In the genomic region with DNA sequence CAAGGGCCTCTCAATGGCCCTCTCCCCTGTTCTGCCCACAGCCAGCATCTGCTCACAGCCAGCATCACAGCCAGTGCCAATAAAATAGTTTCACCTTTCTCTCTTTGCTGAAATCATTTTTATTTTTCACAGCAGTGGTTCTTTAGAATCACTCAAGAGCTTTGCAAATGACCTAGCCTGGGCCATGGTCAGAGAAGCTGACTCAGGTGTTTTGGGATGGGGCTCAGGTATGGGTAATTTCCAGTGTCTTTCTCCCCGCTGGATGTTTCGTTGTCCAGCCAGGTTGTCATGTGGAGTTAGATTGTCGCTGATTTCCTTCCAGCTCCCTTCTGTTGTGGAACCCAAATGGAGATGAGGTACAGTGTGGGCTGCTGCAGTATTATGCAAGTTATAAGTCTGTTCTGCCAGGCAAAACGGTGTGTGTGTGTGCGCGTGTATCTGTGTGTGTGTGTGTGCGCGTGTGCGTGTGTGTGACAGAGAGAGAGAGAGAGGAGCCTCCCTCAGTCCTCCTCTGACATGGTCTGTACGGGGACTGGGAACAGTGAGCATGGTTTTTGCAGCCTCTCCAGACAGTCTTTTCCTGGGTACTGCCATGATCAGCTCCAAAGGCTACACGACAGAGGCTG, we compare ENCODE assay signal across 25 cellular contexts. TPM values are rescaled to one million over a fixed set of nuclear protein-coding genes. Genes with fewer than 3 reads are reported as not detected.
DNase-seq lines count a peak whose midpoint lies in the region; ATAC-seq and TF ChIP-seq lines count a peak whose summit lies in the region.
"Had no signal": no experiment of that assay in that cellular context is flagged by ENCODE, and none has a peak within 500 bp of the region (broad histone marks: within the 10 kb centered on the region; RNA-seq: fewer than 3 reads in every experiment).

No MANE protein-coding gene starts in this region.

- WGBS in IMR-90 (ENCODE audit: extremely low coverage in 2 of 2, insufficient read length in 1 of 2), 2 experiments: 83% methylated on average over 1 of the region's 11 CpGs; no CpG with 5 or more reads in 1 of the 2 experiments
- WGBS in endodermal cell (ENCODE audit: insufficient coverage in 1 of 2, insufficient read length in 1 of 2), 2 experiments: 92 to 96% methylated on average over 4 to 11 of the region's 11 CpGs

- CTCF ChIA-PET in IMR-90 (lab: Yijun Ruan, JAX) (no interaction called here), OCI-LY7 (lab: Charles Lee; ENCODE audit: unreplicated experiment) (no interaction called here)

- peaks cover 7% of the 10 kb centered on the region in 2 experiments; a peak in 2 of 4 replicates for H3K79me1 ChIP-seq in IMR-90 (ENCODE audit: low read depth in 1 of 2, low read length in 2 of 2)

- no peak for ATAC-seq in IMR-90 (ENCODE audit: low read depth)
- no peak for ATAC-seq in HG02763 (IDR thresholded peaks at IDR 0.05; ENCODE audit: unreplicated experiment)
- ATAC-seq: T-cell had no signal

- H3K23ac ChIP-seq in IMR-90 (ENCODE audit: low read depth, low read length): no peak overlapping the region

- H3K27me3 ChIP-seq in IMR-90 (ENCODE audit: control insufficient read depth, insufficient read depth, low read length) (peaks cover 48% of the 10 kb centered on the region), endodermal cell (ENCODE audit: control insufficient read depth, insufficient read depth, low read length, poor library complexity, severe bottlenecking) (peaks cover 76% of the 10 kb centered on the region)
- H3K27me3 ChIP-seq: BE2C, SJSA1 had no signal

- BruUV-seq in IMR-90 (replicated peaks; lab: Mats Ljungman, UMichigan): no TSS peak
- BruUV-seq in OCI-LY7 (replicated peaks; lab: Mats Ljungman, UMichigan): no TSS peak

- DNase-seq in IMR-90 (no peak), endodermal cell (peak; percentile 41), OCI-LY7 (ENCODE audit: low spot score) (no peak), HFFc6 (no peak)
- DNase-seq: BE2C; Calu3; DMS79 treated with DMSO at 0.1 percent for 48 hours; GF-D8; Kasumi-1; NCI-H1105; NCI-H146; NCI-H1930; NCI-H2107; NCI-H446; NCI-H524 treated with DMSO at 0.1 percent for 48 hours; NCI-H774; NK-92 treated with Interleukin-12 subunit alpha and Interleukin-12 subunit beta, amount 100 ng/mL, for 24 hours; Right ventricle myocardium superior; RPMI8226; T-cell had no signal

- no peak overlapping the region for H3K4me2 ChIP-seq in IMR-90 (ENCODE audit: low read depth, low read length)
- no peak overlapping the region for H3K4me2 ChIP-seq in OCI-LY7 (ENCODE audit: low read length)

- H3K4me1 ChIP-seq in IMR-90 (ENCODE audit: control insufficient read depth, insufficient read depth, low read length): peaks cover 3% of the 10 kb centered on the region; the same call in 1 of the 2 replicates
- H3K4me1 ChIP-seq in endodermal cell (ENCODE audit: control insufficient read depth, insufficient read depth, low read length): no peaks in the 10 kb centered on the region
- H3K4me1 ChIP-seq in OCI-LY7 (ENCODE audit: insufficient read depth, low read length, poor library complexity, severe bottlenecking): no peaks in the 10 kb centered on the region
- H3K4me1 ChIP-seq: BE2C had no signal

- H3K36me3 Mint-ChIP-seq in brain (no peaks in the 10 kb centered on the region), endodermal cell (ENCODE audit: low read depth) (no peaks in the 10 kb centered on the region), HFFc6 (ENCODE audit: low read depth) (no peaks in the 10 kb centered on the region)
- H3K36me3 Mint-ChIP-seq: T-cell had no signal

- no peak overlapping the region for H4K91ac ChIP-seq in IMR-90 (ENCODE audit: insufficient read depth, low read depth, low read length)

- no peak overlapping the region for H3K56ac ChIP-seq in IMR-90 (ENCODE audit: extremely low read depth, insufficient read depth, low read length)

- no peak overlapping the region for H3K4ac ChIP-seq in IMR-90 (ENCODE audit: low read depth, low read length)

- no peaks in the 10 kb centered on the region for H4K20me1 ChIP-seq in IMR-90 (ENCODE audit: insufficient read depth, low read length)
- H4K20me1 ChIP-seq in OCI-LY7 (ENCODE audit: insufficient read depth, low read length): no peaks in the 10 kb centered on the region

- no peak overlapping the region for H2AK9ac ChIP-seq in IMR-90 (replicated peaks; ENCODE audit: low read depth, low read length, poor library complexity)

- 0 out of 2 replicates have a peak overlapping the region, but pooled peaks have one; percentile 7 for H2AK5ac ChIP-seq in IMR-90 (ENCODE audit: low read depth, low read length)

- no peak overlapping the region for H4K8ac ChIP-seq in IMR-90 (ENCODE audit: low read depth in 2 of 2, low read length in 2 of 2)

- in situ Hi-C loops in IMR-90 (cut with MboI; ENCODE audit: low sequenced_read_pairs): loop anchor here (10.0 to 25.0 kb wide), 3 partner anchors 168 to 696 kb away; no protein-coding TSS in a partner anchor

- POLR2A ChIA-PET in IMR-90 (lab: Charles Lee; ENCODE audit: unreplicated experiment) (no interaction called here), OCI-LY7 (lab: Charles Lee) (no interaction called here)

- H3K9me3 Mint-ChIP-seq in brain (peaks cover 0 to 6% (median 0%) of the 10 kb centered on the region in 5 experiments), endodermal cell (no peaks in the 10 kb centered on the region), HFFc6 (no peaks in the 10 kb centered on the region)
- H3K9me3 Mint-ChIP-seq: T-cell had no signal

- H3K27me3 Mint-ChIP-seq in brain (peaks cover 62% of the 10 kb centered on the region), endodermal cell (ENCODE audit: insufficient read depth) (peaks cover 89% of the 10 kb centered on the region), HFFc6 (ENCODE audit: insufficient read depth) (peaks cover 27% of the 10 kb centered on the region)

- H3K9ac ChIP-seq in IMR-90 (ENCODE audit: low read depth, low read length): no peak overlapping the region
- H3K9ac ChIP-seq in endodermal cell (ENCODE audit: extremely low read depth, low read length, poor library complexity, severe bottlenecking): no peak overlapping the region

- dilution Hi-C loops in IMR-90 (cut with HindIII; ENCODE audit: low sequenced_read_pairs, unreplicated experiment): no loop called here

- no peak for TF ChIP-seq RAD21 in IMR-90 (IDR thresholded peaks at IDR 0.05; ENCODE audit: low read length)

- no peak overlapping the region for H3K14ac ChIP-seq in IMR-90 (replicated peaks; ENCODE audit: low read depth, low read length)

- peaks cover under 1% of the 10 kb centered on the region for H3K9me1 ChIP-seq in IMR-90 (ENCODE audit: insufficient read depth, low read length)

- no peaks in the 10 kb centered on the region for H3K79me2 ChIP-seq in OCI-LY7 (ENCODE audit: insufficient read depth, low read depth, low read length)

- H3K18ac ChIP-seq in IMR-90 (ENCODE audit: low read depth, low read length): no peak overlapping the region

- no peak overlapping the region for H2BK5ac ChIP-seq in IMR-90 (ENCODE audit: low read depth, low read length, poor library complexity, severe bottlenecking)

- H2BK15ac ChIP-seq in IMR-90 (ENCODE audit: low read depth, low read length): no peak overlapping the region

- H2BK120ac ChIP-seq in IMR-90 (ENCODE audit: low read depth, low read length): no peak overlapping the region

- H3K36me3 ChIP-seq in IMR-90 (ENCODE audit: control insufficient read depth, insufficient read depth, low read length) (no peaks in the 10 kb centered on the region), endodermal cell (ENCODE audit: control insufficient read depth, insufficient read depth, low read length) (no peaks in the 10 kb centered on the region), OCI-LY7 (ENCODE audit: insufficient read depth, low read length) (no peaks in the 10 kb centered on the region)
- H3K36me3 ChIP-seq: BE2C had no signal

- H3K9me3 ChIP-seq in IMR-90 (ENCODE audit: control insufficient read depth, insufficient read depth, low read length) (no peaks in the 10 kb centered on the region), endodermal cell (ENCODE audit: control insufficient read depth, low read length) (no peaks in the 10 kb centered on the region), OCI-LY7 (ENCODE audit: low read length) (no peaks in the 10 kb centered on the region)
- H3K9me3 ChIP-seq: BE2C, SJSA1 had no signal

- H4K5ac ChIP-seq in IMR-90 (ENCODE audit: low read depth, low read length): no peak overlapping the region

- no peak overlapping the region for H2AFZ ChIP-seq in IMR-90 (replicated peaks; ENCODE audit: low read length, poor library complexity)
- H2AFZ ChIP-seq in OCI-LY7 (ENCODE audit: low read length): no peak overlapping the region

- H3K4me1 Mint-ChIP-seq in brain (peaks cover 47% of the 10 kb centered on the region), endodermal cell (peaks cover 29% of the 10 kb centered on the region), HFFc6 (ENCODE audit: low read depth) (peaks cover 14% of the 10 kb centered on the region)

- H3K27ac Mint-ChIP-seq in brain: peak overlapping the region in 3 of 5 experiments; percentile 16 to 35 (median 24)
- H3K27ac Mint-ChIP-seq in endodermal cell: no peak overlapping the region
- no peak overlapping the region for H3K27ac Mint-ChIP-seq in HFFc6
- H3K27ac Mint-ChIP-seq: CD14-positive monocyte, T-cell had no signal

- no peak overlapping the region for H3K4me3 Mint-ChIP-seq in brain
- H3K4me3 Mint-ChIP-seq in endodermal cell: no peak overlapping the region
- H3K4me3 Mint-ChIP-seq in HFFc6: no peak overlapping the region
- H3K4me3 Mint-ChIP-seq: T-cell had no signal

- intact Hi-C loops in IMR-90 (cut with micrococcal nuclease) (loop anchor here (10.0 kb wide), 1 partner anchor 78 kb away; the partner anchor contains the start of gene TEKT3), OCI-LY7 (cut with micrococcal nuclease; ENCODE audit: unreplicated experiment) (no loop called here)

- no peak overlapping the region for H2BK20ac ChIP-seq in IMR-90 (ENCODE audit: low read depth, low read length)

- no peak overlapping the region for H3K27ac ChIP-seq in IMR-90 (ENCODE audit: insufficient read depth, low read length)
- H3K27ac ChIP-seq in endodermal cell (ENCODE audit: low read depth, low read length): no peak overlapping the region
- H3K27ac ChIP-seq in temporal lobe (ENCODE audit: low read depth, low read length): peak overlapping the region; percentile 13
- H3K27ac ChIP-seq in OCI-LY7 (ENCODE audit: low read depth, low read length, poor library complexity, severe bottlenecking): no peak overlapping the region
- H3K27ac ChIP-seq: SJSA1 had no signal

- TF ChIP-seq POLR2A in IMR-90 (IDR thresholded peaks at IDR 0.05; ENCODE audit: low read depth, low read length): no peak

- no peaks in the 10 kb centered on the region for H3K9me2 ChIP-seq in OCI-LY7 (ENCODE audit: insufficient read depth, low read length)

- H3K4me3 ChIP-seq in IMR-90 (ENCODE audit: insufficient read depth, low read depth, low read length) (no peak overlapping the region), endodermal cell (ENCODE audit: low read length) (no peak overlapping the region), OCI-LY7 (ENCODE audit: low read depth, low read length, poor library complexity, severe bottlenecking) (no peak overlapping the region)
- H3K4me3 ChIP-seq: SJSA1 had no signal

- TF ChIP-seq CTCF in IMR-90 (conservative IDR thresholded peaks at IDR 0.05; ENCODE audit: low read depth, low read length) (no peak), brain (conservative IDR thresholded peaks at IDR 0.05) (no peak), endodermal cell (conservative IDR thresholded peaks at IDR 0.05) (no peak), OCI-LY7 (conservative IDR thresholded peaks at IDR 0.05; ENCODE audit: low read length) (no peak), HFFc6 (IDR thresholded peaks at IDR 0.05) (no peak)

RNA-seq across cellular contexts. Expression of gene PMP22, which starts 1.3 kb away (rescaled TPM):
- total RNA-seq in IMR-90 (2012; rRNA removed): 33.5 and 39.2 TPM in 2 replicates
- polyA plus RNA-seq in IMR-90 (2012; rRNA removed): 72.8 and 79.3 TPM in 2 replicates
- polyA plus RNA-seq in IMR-90 (2012; cell fraction: cytosol; rRNA removed): 40.7 and 76.8 TPM in 2 replicates
- 20.7 and 30.4 TPM in 2 replicates for polyA plus RNA-seq in IMR-90 (2012; cell fraction: nucleus; rRNA removed; ENCODE audit: low replicate concordance)
- polyA plus RNA-seq in brain (ENCODE audit: insufficient read depth, low read depth, low replicate concordance): 127 TPM
- total RNA-seq in endodermal cell: 1 to 10 TPM; 3.1 to 5.5 TPM
- 16.4 TPM for polyA plus RNA-seq in endodermal cell (2013, experiment 1 of 2)
- 15.9 TPM for polyA plus RNA-seq in endodermal cell (2013, experiment 2 of 2)
- 9.1 TPM for total RNA-seq in temporal lobe
- total RNA-seq in OCI-LY7 (2014; rRNA removed; shearing (Covaris generic)): not detected in 2 replicates
- total RNA-seq in OCI-LY7 (2022): not detected in 2 replicates
- total RNA-seq in HFFc6 (2021; fragmentation: NEBNext Ultra II Directional; extraction: Animal tissue kit (Norgen Biotek cat#: 25700)): 10 to 100 TPM; 28.0 to 42.9 (median 34.0) TPM

Comparison
In these comparisons a context has a peak if more than half of its experiments do, and no peak if none do; other contexts are left out.
1. H3K27ac Mint-ChIP-seq: peak in brain (3 of 5); none in endodermal cell (single experiment) and HFFc6 (single experiment).
2. RNA of gene PMP22, which starts 1.3 kb away (total RNA-seq): 28.0 to 42.9 TPM in HFFc6, 33.5 to 39.2 TPM in IMR-90, 9.1 TPM in temporal lobe (single experiment) and 3.1 to 5.5 TPM in endodermal cell; not detected in OCI-LY7; every median in the first group is over 4 times any median in the second.